In the genomic region with DNA sequence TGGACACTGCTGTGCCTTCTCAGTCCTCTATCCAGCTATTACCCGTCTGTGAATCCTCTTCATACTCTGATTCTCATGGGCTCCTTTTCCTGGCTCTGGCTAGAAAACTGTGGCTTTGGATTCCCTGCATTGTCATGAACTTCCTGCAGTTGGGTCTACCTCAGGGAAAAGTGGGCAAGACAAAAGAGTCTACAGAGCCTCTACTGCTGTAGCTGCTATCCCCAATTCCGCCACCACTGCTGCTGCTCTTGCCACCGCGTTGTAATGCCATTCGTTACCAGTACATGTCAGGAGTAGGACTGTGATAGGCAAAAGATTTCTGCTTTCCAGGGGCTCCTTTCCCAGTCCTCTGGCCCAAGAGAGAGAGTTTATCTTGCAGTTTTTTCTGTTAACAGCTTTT, we compare ENCODE assay signal across 29 cellular contexts. TPM values are rescaled to one million over a fixed set of nuclear protein-coding genes. Genes with fewer than 3 reads are reported as not detected.
DNase-seq lines count a peak whose midpoint lies in the region; ATAC-seq, FAIRE-seq and TF ChIP-seq lines count a peak whose summit lies in the region.
"Had no signal": no experiment of that assay in that cellular context is flagged by ENCODE, and none has a peak within 500 bp of the region (broad histone marks: within the 10 kb centered on the region; RNA-seq: fewer than 3 reads in every experiment).

No MANE protein-coding gene starts in this region.

- H3K14ac ChIP-seq in mesenchymal stem cell (ENCODE audit: low read length in 2 of 2), result no peak overlapping the region

- H3K4me1 ChIP-seq in HepG2 (ENCODE audit: insufficient read depth, low read length) (no peaks in the 10 kb centered on the region), right lobe of liver (no peaks in the 10 kb centered on the region), Panc1 (ENCODE audit: control insufficient read depth, insufficient read depth, low read length) (no peaks in the 10 kb centered on the region), mesenchymal stem cell (ENCODE audit: control insufficient read depth, insufficient read depth, low read depth, low read length) (no peaks in the 10 kb centered on the region), tibial artery (no peaks in the 10 kb centered on the region)
- H3K4me1 ChIP-seq: HAP-1 had no signal

- no peak overlapping the region for H3K4me3 Mint-ChIP-seq in glutamatergic neuron (ENCODE audit: unreplicated experiment)
- no peak overlapping the region for H3K4me3 Mint-ChIP-seq in stimulated activated effector memory CD8-positive, alpha-beta T cell treated with anti-CD3 and anti-CD28 coated beads, Interleukin-12 subunit alpha, Interleukin-12 subunit beta, amount 100 ng/mL, for 72 hours
- H3K4me3 Mint-ChIP-seq: activated B cell treated with CpG ODN at 0.5 μM for 24 hours; activated CD8-positive, alpha-beta T cell treated with anti-CD3 and anti-CD28 coated beads for 36 hours; activated T-cell treated with anti-CD3 and anti-CD28 coated beads, Interleukin-2, amount 50 U/mL, for 24 hours; CD8-positive, alpha-beta memory T cell; effector memory CD8-positive, alpha-beta T cell; IgD-negative memory B cell had no signal

- 35% methylated on average over 5 of the region's 5 CpGs for WGBS in HepG2 (ENCODE audit: low lambda C conversion rate)
- 46% methylated on average over 5 of the region's 5 CpGs for WGBS in right lobe of liver (ENCODE audit: insufficient coverage, low coverage, low lambda C conversion rate, missing lambda C conversion rate)
- 35% methylated on average over 5 of the region's 5 CpGs for WGBS in mesenchymal stem cell

- no TSS peak for BruUV-seq in HepG2 (replicated peaks; lab: Mats Ljungman, UMichigan)
- no TSS peak for BruUV-seq in Panc1 (replicated peaks; lab: Mats Ljungman, UMichigan)

- CTCF ChIA-PET in HepG2 (lab: Yijun Ruan, JAX; ENCODE audit: low intra/inter-chr PET ratio, low total read pairs), result no interaction called here
- CTCF ChIA-PET in Panc1 (lab: Charles Lee), result no interaction called here

- H4K8ac ChIP-seq in mesenchymal stem cell (ENCODE audit: low read length), result no peak overlapping the region

- H2BK120ac ChIP-seq in mesenchymal stem cell (ENCODE audit: low read depth, low read length), result no peak overlapping the region

- H3K27me3 ChIP-seq in HepG2 (ENCODE audit: control insufficient read depth in 1 of 2, insufficient read depth in 2 of 2, low read length in 2 of 2), result no peaks in the 10 kb centered on the region
- no peaks in the 10 kb centered on the region for H3K27me3 ChIP-seq in right lobe of liver
- no peaks in the 10 kb centered on the region for H3K27me3 ChIP-seq in Panc1 (ENCODE audit: control insufficient read depth, insufficient read depth, low read length)
- peaks cover 3 to 5% of the 10 kb centered on the region in 2 experiments for H3K27me3 ChIP-seq in mesenchymal stem cell (ENCODE audit: control insufficient read depth in 1 of 2, insufficient read depth in 1 of 2, low read length in 2 of 2)
- H3K27me3 ChIP-seq in tibial artery, result no peaks in the 10 kb centered on the region

- H3K79me2 ChIP-seq in HepG2 (ENCODE audit: insufficient read depth, low read length), result no peaks in the 10 kb centered on the region

- no peak overlapping the region for H2AFZ ChIP-seq in HepG2 (ENCODE audit: low read length)
- no peak overlapping the region for H2AFZ ChIP-seq in mesenchymal stem cell (ENCODE audit: low read depth, low read length)

- no peak for TF ChIP-seq RAD21 in HepG2 (CRISPR knock-in tag; IDR thresholded peaks at IDR 0.05)

- no peak overlapping the region for H3K18ac ChIP-seq in mesenchymal stem cell (ENCODE audit: low read depth in 1 of 2, low read length in 2 of 2)

- ATAC-seq in HepG2 (peak; percentile 94), right lobe of liver (no peak), Panc1 (0 out of 2 replicates have a peak, but pooled peaks have one; percentile 65), GM18505 (IDR thresholded peaks at IDR 0.05; ENCODE audit: unreplicated experiment) (no peak)
- no peak for ATAC-seq in stimulated activated effector memory CD8-positive, alpha-beta T cell treated with anti-CD3 and anti-CD28 coated beads, Interleukin-12 subunit alpha, Interleukin-12 subunit beta, amount 100 ng/mL, for 72 hours
- ATAC-seq: activated CD8-positive, alpha-beta T cell treated with anti-CD3 and anti-CD28 coated beads for 36 hours; effector memory CD8-positive, alpha-beta T cell; sciatic nerve had no signal

- peak overlapping the region; percentile 18 for H3K27ac Mint-ChIP-seq in glutamatergic neuron (ENCODE audit: unreplicated experiment)
- H3K27ac Mint-ChIP-seq in stimulated activated effector memory CD8-positive, alpha-beta T cell treated with anti-CD3 and anti-CD28 coated beads, Interleukin-12 subunit alpha, Interleukin-12 subunit beta, amount 100 ng/mL, for 72 hours, result no peak overlapping the region
- H3K27ac Mint-ChIP-seq: activated B cell treated with CpG ODN at 0.5 μM for 24 hours; activated CD8-positive, alpha-beta T cell treated with anti-CD3 and anti-CD28 coated beads for 36 hours; activated T-cell treated with anti-CD3 and anti-CD28 coated beads, Interleukin-2, amount 50 U/mL, for 24 hours; CD8-positive, alpha-beta memory T cell; effector memory CD8-positive, alpha-beta T cell; IgD-negative memory B cell had no signal

- DNase-seq in HepG2 (ENCODE audit: low spot score) (peak; percentile 1), right lobe of liver (no peak), Panc1 (ENCODE audit: low read depth, low spot score) (no peak), glutamatergic neuron (peak; percentile 46), mesenchymal stem cell (no peak), tibial artery (no peak)
- no peak for DNase-seq in stimulated activated effector memory CD8-positive, alpha-beta T cell treated with anti-CD3 and anti-CD28 coated beads, Interleukin-12 subunit alpha, Interleukin-12 subunit beta, amount 100 ng/mL, for 72 hours (ENCODE audit: low spot score in 2 of 2)
- DNase-seq: activated B cell treated with CpG ODN at 0.5 μM for 24 hours; activated CD8-positive, alpha-beta T cell treated with anti-CD3 and anti-CD28 coated beads for 36 hours; activated naive CD4-positive, alpha-beta T cell treated with anti-CD3 and anti-CD28 coated beads, Interleukin-2, amount 50 U/mL, for 16 hours; activated T-cell treated with anti-CD3 and anti-CD28 coated beads, Interleukin-2, amount 50 U/mL, for 24 hours; CD8-positive, alpha-beta memory T cell; effector memory CD8-positive, alpha-beta T cell; EL; NCI-H187 treated with DMSO at 0.1 percent for 48 hours; SHP77; T-helper 2 cell had no signal

- H2BK12ac ChIP-seq in mesenchymal stem cell (ENCODE audit: low read length in 2 of 2), result no peak overlapping the region

- H3K36me3 ChIP-seq in HepG2 (replicated peaks in 1 of 2; ENCODE audit: control insufficient read depth in 1 of 2, insufficient read depth in 2 of 2, low read length in 2 of 2) (no peaks in the 10 kb centered on the region), right lobe of liver (no peaks in the 10 kb centered on the region), Panc1 (ENCODE audit: control insufficient read depth, insufficient read depth, low read length) (no peaks in the 10 kb centered on the region), mesenchymal stem cell (ENCODE audit: control insufficient read depth in 1 of 2, insufficient read depth in 2 of 2, low read depth in 1 of 2, low read length in 2 of 2) (no peaks in the 10 kb centered on the region), tibial artery (no peaks in the 10 kb centered on the region)
- H3K36me3 ChIP-seq: HAP-1, thoracic aorta had no signal

- H4K20me1 ChIP-seq in HepG2 (ENCODE audit: insufficient read depth, low read length), result no peaks in the 10 kb centered on the region

- no peaks in the 10 kb centered on the region for H3K36me3 Mint-ChIP-seq in glutamatergic neuron (ENCODE audit: unreplicated experiment)
- H3K36me3 Mint-ChIP-seq in stimulated activated effector memory CD8-positive, alpha-beta T cell treated with anti-CD3 and anti-CD28 coated beads, Interleukin-12 subunit alpha, Interleukin-12 subunit beta, amount 100 ng/mL, for 72 hours, result no peaks in the 10 kb centered on the region
- H3K36me3 Mint-ChIP-seq: IgD-negative memory B cell had no signal

- H3K4me2 ChIP-seq in HepG2 (ENCODE audit: low read depth, low read length) (no peak overlapping the region), mesenchymal stem cell (ENCODE audit: low read length, poor library complexity, severe bottlenecking) (no peak overlapping the region)

- intact Hi-C loops in HepG2 (cut with micrococcal nuclease; ENCODE audit: unreplicated experiment), result no loop called here
- intact Hi-C loops in right lobe of liver (cut with DNase I), result loop anchor here in 1 of 2 donors (10.0 kb wide), 1 partner anchor 648 kb away; no protein-coding TSS in a partner anchor
- intact Hi-C loops in Panc1 (cut with micrococcal nuclease; ENCODE audit: unreplicated experiment), result no loop called here
- intact Hi-C loops in tibial artery (cut with DNase I; ENCODE audit: low total_unique reads), result no loop called here

- no peaks in the 10 kb centered on the region for H3K9me3 ChIP-seq in HepG2 (ENCODE audit: low read length)
- H3K9me3 ChIP-seq in right lobe of liver, result no peaks in the 10 kb centered on the region
- H3K9me3 ChIP-seq in Panc1 (ENCODE audit: control insufficient read depth, insufficient read depth, low read depth, low read length), result no peaks in the 10 kb centered on the region
- H3K9me3 ChIP-seq in mesenchymal stem cell (ENCODE audit: control insufficient read depth, low read length), result no peaks in the 10 kb centered on the region
- no peaks in the 10 kb centered on the region for H3K9me3 ChIP-seq in tibial artery
- H3K9me3 ChIP-seq: HAP-1, thoracic aorta had no signal

- no peak overlapping the region for H3K4me3 ChIP-seq in HepG2 (replicated peaks in 1 of 3; ENCODE audit: insufficient read depth in 1 of 3, low read depth in 2 of 3, low read length in 3 of 3)
- no peak overlapping the region for H3K4me3 ChIP-seq in right lobe of liver
- H3K4me3 ChIP-seq in Panc1 (ENCODE audit: low read depth in 2 of 2, low read length in 2 of 2), result no peak overlapping the region
- H3K4me3 ChIP-seq in mesenchymal stem cell (ENCODE audit: insufficient read depth in 1 of 2, low read depth in 1 of 2, low read length in 2 of 2), result no peak overlapping the region
- no peak overlapping the region for H3K4me3 ChIP-seq in tibial artery
- H3K4me3 ChIP-seq: HAP-1, lung, thoracic aorta had no signal

- peaks cover 2% of the 10 kb centered on the region for H3K9me3 Mint-ChIP-seq in glutamatergic neuron (ENCODE audit: unreplicated experiment)
- peaks cover 20% of the 10 kb centered on the region for H3K9me3 Mint-ChIP-seq in stimulated activated effector memory CD8-positive, alpha-beta T cell treated with anti-CD3 and anti-CD28 coated beads, Interleukin-12 subunit alpha, Interleukin-12 subunit beta, amount 100 ng/mL, for 72 hours

- no peak overlapping the region for H3K4ac ChIP-seq in mesenchymal stem cell (ENCODE audit: low read depth in 1 of 2, low read length in 2 of 2)

- H4K91ac ChIP-seq in mesenchymal stem cell (ENCODE audit: low read length), result no peak overlapping the region

- H3K27ac ChIP-seq in HepG2 (ENCODE audit: extremely low read length, insufficient read depth, low read length) (no peak overlapping the region), right lobe of liver (no peak overlapping the region), Panc1 (ENCODE audit: low read length) (no peak overlapping the region), mesenchymal stem cell (ENCODE audit: low read length, poor library complexity, severe bottlenecking) (no peak overlapping the region), tibial artery (no peak overlapping the region)
- H3K27ac ChIP-seq: thoracic aorta had no signal

- H3K4me1 Mint-ChIP-seq in glutamatergic neuron (ENCODE audit: low read depth, unreplicated experiment), result no peaks in the 10 kb centered on the region
- no peaks in the 10 kb centered on the region for H3K4me1 Mint-ChIP-seq in stimulated activated effector memory CD8-positive, alpha-beta T cell treated with anti-CD3 and anti-CD28 coated beads, Interleukin-12 subunit alpha, Interleukin-12 subunit beta, amount 100 ng/mL, for 72 hours
- H3K4me1 Mint-ChIP-seq: activated B cell treated with CpG ODN at 0.5 μM for 24 hours; CD8-positive, alpha-beta memory T cell had no signal

- no peaks in the 10 kb centered on the region for H3K27me3 Mint-ChIP-seq in glutamatergic neuron (ENCODE audit: unreplicated experiment)
- H3K27me3 Mint-ChIP-seq: activated B cell treated with CpG ODN at 0.5 μM for 24 hours; activated CD8-positive, alpha-beta T cell treated with anti-CD3 and anti-CD28 coated beads for 36 hours; activated T-cell treated with anti-CD3 and anti-CD28 coated beads, Interleukin-2, amount 50 U/mL, for 24 hours; CD8-positive, alpha-beta memory T cell; effector memory CD8-positive, alpha-beta T cell; IgD-negative memory B cell had no signal

- in situ Hi-C loops in HepG2 (cut with HindIII; ENCODE audit: extremely low pct_ligation_motif_present, low pct_unique_long_range_greater_than_20kb), result no loop called here
- in situ Hi-C loops in Panc1 (cut with HindIII; ENCODE audit: low pct_unique_long_range_greater_than_20kb, low sequenced_read_pairs), result no loop called here

- TF ChIP-seq CTCF in HepG2 (CRISPR knock-in tag; IDR thresholded peaks at IDR 0.05) (no peak), right lobe of liver (IDR thresholded peaks at IDR 0.05) (no peak), Panc1 (IDR thresholded peaks at IDR 0.05) (no peak), glutamatergic neuron (IDR thresholded peaks at IDR 0.05; ENCODE audit: partially characterized antibody, unreplicated experiment) (no peak), tibial artery (IDR thresholded peaks at IDR 0.05) (no peak)

- TF ChIP-seq EP300 in HepG2 (IDR thresholded peaks at IDR 0.05; ENCODE audit: low read depth in 2 of 2, low read length in 2 of 2) (no peak), HepG2 (CRISPR knock-in tag; IDR thresholded peaks at IDR 0.05; ENCODE audit: borderline replicate concordance) (no peak)

- no peak overlapping the region for H3K23ac ChIP-seq in mesenchymal stem cell (ENCODE audit: low read length in 2 of 2)

- no peak overlapping the region for H2AK5ac ChIP-seq in mesenchymal stem cell (ENCODE audit: low read length, severe bottlenecking)

- no peaks in the 10 kb centered on the region for H3K79me1 ChIP-seq in mesenchymal stem cell (replicated peaks; ENCODE audit: low read length, poor library complexity, severe bottlenecking)

- POLR2A ChIA-PET in HepG2 (lab: Yijun Ruan, JAX) (no interaction called here), Panc1 (lab: Charles Lee) (no interaction called here)

- no peak for FAIRE-seq in HepG2 (lab: Jason Lieb, UNC)
- FAIRE-seq: astrocyte, islet of Langerhans had no signal

- H2BK5ac ChIP-seq in mesenchymal stem cell (ENCODE audit: low read depth, low read length, poor library complexity, severe bottlenecking), result no peak overlapping the region

- H3K9ac ChIP-seq in HepG2 (ENCODE audit: insufficient read depth, low read depth, low read length) (no peak overlapping the region), mesenchymal stem cell (ENCODE audit: low read length) (no peak overlapping the region)

- TF ChIP-seq POLR2A in HepG2 (IDR thresholded peaks at IDR 0.05; ENCODE audit: insufficient read depth in 1 of 2, low read depth in 2 of 2, low read length in 2 of 2), result no peak
- TF ChIP-seq POLR2A in right lobe of liver (IDR thresholded peaks at IDR 0.05), result no peak
- TF ChIP-seq POLR2A in GM18505 (IDR thresholded peaks at IDR 0.05; ENCODE audit: borderline replicate concordance, extremely low read depth, insufficient read depth, insufficient read length), result no peak

- H2BK15ac ChIP-seq in mesenchymal stem cell (ENCODE audit: low read depth, poor library complexity, severe bottlenecking), result no peak overlapping the region

RNA-seq across cellular contexts. Expression of a gene that starts 23.9 kb away (rescaled TPM):
- total RNA-seq in HepG2 (2016; rRNA removed; fragmentation: Illumina TruSeq; extraction: Trizol), result not detected in 2 replicates
- not detected in 2 replicates for total RNA-seq in HepG2 (2016; cell fraction: cytosol; rRNA removed; fragmentation: Illumina TruSeq; extraction: Trizol; ENCODE audit: low read depth)
- total RNA-seq in HepG2 (2016; cell fraction: insoluble cytoplasmic fraction; rRNA removed; fragmentation: Illumina TruSeq; extraction: Trizol), result not detected in 2 replicates
- total RNA-seq in HepG2 (2016; cell fraction: membrane; rRNA removed; fragmentation: Illumina TruSeq; extraction: Trizol), result not detected in 2 replicates
- total RNA-seq in HepG2 (2016; cell fraction: nucleus; rRNA removed; fragmentation: Illumina TruSeq; extraction: Trizol), result not detected in 2 replicates
- not detected in 2 replicates for polyA plus RNA-seq in HepG2 (2011; rRNA removed)
- polyA plus RNA-seq in HepG2 (2011; cell fraction: cytosol; rRNA removed), result not detected in 2 replicates
- not detected in 2 replicates for polyA plus RNA-seq in HepG2 (2011; cell fraction: nucleus; rRNA removed)
- not detected in 2 replicates for polyA plus RNA-seq in HepG2 (2012)
- not detected in 2 replicates for polyA plus RNA-seq in HepG2 (2016; cell fraction: cytosol; fragmentation: Illumina TruSeq; extraction: Trizol; ENCODE audit: low read depth)
- polyA plus RNA-seq in HepG2 (2016; cell fraction: insoluble cytoplasmic fraction; fragmentation: Illumina TruSeq; extraction: Trizol; ENCODE audit: low read depth), result not detected in 2 replicates
- not detected in 2 replicates for polyA plus RNA-seq in HepG2 (2016; cell fraction: membrane; fragmentation: Illumina TruSeq; extraction: Trizol; ENCODE audit: low read depth)
- polyA plus RNA-seq in HepG2 (2016; cell fraction: nucleus; fragmentation: Illumina TruSeq; extraction: Trizol; ENCODE audit: insufficient read depth, low read depth), result not detected in 2 replicates
- polyA minus RNA-seq in HepG2 (2011; rRNA and poly(A)+ RNA removed; ENCODE audit: low replicate concordance), result not detected in 2 replicates
- polyA minus RNA-seq in HepG2 (2011; cell fraction: cytosol; rRNA and poly(A)+ RNA removed), result not detected in 2 replicates
- polyA minus RNA-seq in HepG2 (2011; cell fraction: nucleus; rRNA and poly(A)+ RNA removed), result not detected in 2 replicates
- not detected for total RNA-seq in right lobe of liver
- not detected for total RNA-seq in Panc1 (2021; ENCODE audit: unreplicated experiment)
- polyA plus RNA-seq in Panc1 (2012; ENCODE audit: insufficient read length), result not detected
- 657 TPM for total RNA-seq in glutamatergic neuron (ENCODE audit: unreplicated experiment)
- polyA plus RNA-seq in mesenchymal stem cell (2013, experiment 1 of 2), result not detected
- polyA plus RNA-seq in mesenchymal stem cell (2013, experiment 2 of 2), result not detected
- total RNA-seq: activated B cell treated with CpG ODN at 0.5 μM for 24 hours; activated CD8-positive, alpha-beta T cell treated with anti-CD3 and anti-CD28 coated beads for 36 hours; astrocyte; CD8-positive, alpha-beta memory T cell; chondrocyte; fibroblast of lung; lung; myocyte; osteocyte; sciatic nerve; thoracic aorta had no signal
- polyA plus RNA-seq: CD8-positive, alpha-beta memory T cell; fibroblast of lung; IgD-negative memory B cell had no signal

Comparison
In these comparisons a context has a peak if more than half of its experiments do, and no peak if none do; other contexts are left out.
1. ATAC-seq: peak in HepG2 (single experiment) and Panc1 (single experiment); none in right lobe of liver (0 of 4), GM18505 (single experiment) and stimulated activated effector memory CD8-positive, alpha-beta T cell treated with anti-CD3 and anti-CD28 coated beads, Interleukin-12 subunit alpha, Interleukin-12 subunit beta, amount 100 ng/mL, for 72 hours (single experiment).
2. DNase-seq: peak in HepG2 (single experiment) and glutamatergic neuron (single experiment); none in right lobe of liver (0 of 3), Panc1 (single experiment), stimulated activated effector memory CD8-positive, alpha-beta T cell treated with anti-CD3 and anti-CD28 coated beads, Interleukin-12 subunit alpha, Interleukin-12 subunit beta, amount 100 ng/mL, for 72 hours (0 of 2), mesenchymal stem cell (single experiment) and tibial artery (0 of 2).
3. RNA of a gene that starts 23.9 kb away (total RNA-seq): 657 TPM in glutamatergic neuron (single experiment); not detected in HepG2, not detected in right lobe of liver and not detected in Panc1 (single experiment); every median in the first group is over 100 times any median in the second.